2 cellular contexts compared by ENCODE assay signal in genomic region chr12:113427882-113428281, GRCh38.
A peak's percentile ranks its signal among the peaks of the same experiment; 100 is the strongest.
TF ChIP-seq lines count a peak whose summit lies in the region.

No MANE protein-coding gene starts in this region.

TF ChIP-seq in HEK293, 187 proteins besides CTCF, POLR2A, EP300 and RAD21:
- TF ChIP-seq ZFHX2 (tag by site-specific recombination; conservative IDR thresholded peaks at IDR 0.05) (0 out of 2 replicates have a peak, but pooled peaks have one; percentile 18), REST (tag by site-specific recombination; IDR thresholded peaks at IDR 0.05) (peak; percentile 80)
- TF ChIP-seq, protein P1, sequence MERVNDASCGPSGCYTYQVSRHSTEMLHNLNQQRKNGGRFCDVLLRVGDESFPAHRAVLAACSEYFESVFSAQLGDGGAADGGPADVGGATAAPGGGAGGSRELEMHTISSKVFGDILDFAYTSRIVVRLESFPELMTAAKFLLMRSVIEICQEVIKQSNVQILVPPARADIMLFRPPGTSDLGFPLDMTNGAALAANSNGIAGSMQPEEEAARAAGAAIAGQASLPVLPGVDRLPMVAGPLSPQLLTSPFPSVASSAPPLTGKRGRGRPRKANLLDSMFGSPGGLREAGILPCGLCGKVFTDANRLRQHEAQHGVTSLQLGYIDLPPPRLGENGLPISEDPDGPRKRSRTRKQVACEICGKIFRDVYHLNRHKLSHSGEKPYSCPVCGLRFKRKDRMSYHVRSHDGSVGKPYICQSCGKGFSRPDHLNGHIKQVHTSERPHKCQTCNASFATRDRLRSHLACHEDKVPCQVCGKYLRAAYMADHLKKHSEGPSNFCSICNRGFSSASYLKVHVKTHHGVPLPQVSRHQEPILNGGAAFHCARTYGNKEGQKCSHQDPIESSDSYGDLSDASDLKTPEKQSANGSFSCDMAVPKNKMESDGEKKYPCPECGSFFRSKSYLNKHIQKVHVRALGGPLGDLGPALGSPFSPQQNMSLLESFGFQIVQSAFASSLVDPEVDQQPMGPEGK (tag by site-specific recombination; IDR thresholded peaks at IDR 0.05): no peak

TF ChIP-seq in H1, 55 proteins besides CTCF, POLR2A, EP300 and RAD21:
- TF ChIP-seq, protein P2, sequence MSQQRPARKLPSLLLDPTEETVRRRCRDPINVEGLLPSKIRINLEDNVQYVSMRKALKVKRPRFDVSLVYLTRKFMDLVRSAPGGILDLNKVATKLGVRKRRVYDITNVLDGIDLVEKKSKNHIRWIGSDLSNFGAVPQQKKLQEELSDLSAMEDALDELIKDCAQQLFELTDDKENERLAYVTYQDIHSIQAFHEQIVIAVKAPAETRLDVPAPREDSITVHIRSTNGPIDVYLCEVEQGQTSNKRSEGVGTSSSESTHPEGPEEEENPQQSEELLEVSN (IDR thresholded peaks at IDR 0.05): peak; percentile 54
- TF ChIP-seq TAF7 (optimal IDR thresholded peaks at IDR 0.05; ENCODE audit: borderline replicate concordance, low read depth, low read length): no peak
- TF ChIP-seq SUZ12 (IDR thresholded peaks at IDR 0.05; ENCODE audit: low read length): no peak
TF ChIP-seq in H1: peak in this region for 1.
